In genomic region chr1:167210966-167211674, GRCh38 we compare ENCODE assay signal across 24 cellular contexts. TPM values are rescaled to one million over a fixed set of nuclear protein-coding genes. Genes with fewer than 3 reads are reported as not detected.
DNase-seq lines count a peak whose midpoint lies in the region; ATAC-seq and TF ChIP-seq lines count a peak whose summit lies in the region.
"Had no signal": no experiment of that assay in that cellular context is flagged by ENCODE, and none has a peak within 500 bp of the region (broad histone marks: within the 10 kb centered on the region; RNA-seq: fewer than 3 reads in every experiment).

No MANE protein-coding gene starts in this region.

- peaks cover 12% of the 10 kb centered on the region for H3K9me3 ChIP-seq in PC-3 (ENCODE audit: low read length)
- H3K9me3 ChIP-seq in transverse colon = peaks cover 7% of the 10 kb centered on the region in 2 donors
- H3K9me3 ChIP-seq: BE2C had no signal

- H3K9ac ChIP-seq in PC-3 (ENCODE audit: low read length) = peak overlapping the region; percentile 46

- POLR2A ChIA-PET in activated CD8-positive, alpha-beta T cell treated with anti-CD3 and anti-CD28 coated beads for 36 hours (lab: Charles Lee) = interaction anchor here (3.0 kb wide), 1 partner anchor 8 kb away, joined by 15 read pairs; the partner anchor contains the start of gene POU2F1
- POLR2A ChIA-PET in activated CD8-positive, alpha-beta T cell treated with anti-CD3 and anti-CD28 coated beads, Interleukin-2, amount 10 ng/mL, durations not matched to agents 7 days and 5 days (lab: Charles Lee) = interaction anchor here (3.1 kb wide), 1 partner anchor 9 kb away, joined by 14 read pairs; the partner anchor contains the start of gene POU2F1
- POLR2A ChIA-PET in PC-3 (lab: Charles Lee; ENCODE audit: unreplicated experiment) = interaction anchor here (0.6 to 1.0 kb wide), 3 partner anchors 9 to 147 kb away, joined by 3 to 9 read pairs (median 6); partner anchors contain the start of gene POU2F1

- intact Hi-C loops in activated CD8-positive, alpha-beta T cell treated with anti-CD3 and anti-CD28 coated beads for 36 hours (cut with micrococcal nuclease) = no loop called here
- intact Hi-C loops in PC-3 (cut with micrococcal nuclease) (no loop called here), transverse colon (cut with DNase I; ENCODE audit: low total_unique reads) (no loop called here)

- H2AFZ ChIP-seq in PC-3 (ENCODE audit: low read length) = peak overlapping the region; percentile 41

- peaks cover 14% of the 10 kb centered on the region for H3K4me1 Mint-ChIP-seq in activated CD8-positive, alpha-beta T cell treated with anti-CD3 and anti-CD28 coated beads for 36 hours (ENCODE audit: low read depth)
- H3K4me1 Mint-ChIP-seq in activated CD8-positive, alpha-beta T cell treated with anti-CD3 and anti-CD28 coated beads, Interleukin-2, amount 10 ng/mL, durations not matched to agents 7 days and 5 days (ENCODE audit: low read depth) = peaks cover 4% of the 10 kb centered on the region

- TF ChIP-seq POLR2A in transverse colon (IDR thresholded peaks at IDR 0.05) = no peak

- H3K27me3 Mint-ChIP-seq in activated CD8-positive, alpha-beta T cell treated with anti-CD3 and anti-CD28 coated beads for 36 hours = peaks cover 2% of the 10 kb centered on the region
- peaks cover 11% of the 10 kb centered on the region for H3K27me3 Mint-ChIP-seq in activated CD8-positive, alpha-beta T cell treated with anti-CD3 and anti-CD28 coated beads, Interleukin-2, amount 10 ng/mL, durations not matched to agents 7 days and 5 days (ENCODE audit: low read depth)
- H3K27me3 Mint-ChIP-seq: activated naive CD8-positive, alpha-beta T cell treated with anti-CD3 and anti-CD28 coated beads for 36 hours had no signal

- no peaks in the 10 kb centered on the region for H3F3A ChIP-seq in PC-3 (ENCODE audit: low read length, unreplicated experiment)

- no peaks in the 10 kb centered on the region for H3K79me2 ChIP-seq in PC-3 (ENCODE audit: low read length)

- peak; percentile 25 for ATAC-seq in activated CD8-positive, alpha-beta T cell treated with anti-CD3 and anti-CD28 coated beads for 36 hours
- ATAC-seq in activated CD8-positive, alpha-beta T cell treated with anti-CD3 and anti-CD28 coated beads, Interleukin-2, amount 10 ng/mL, durations not matched to agents 7 days and 5 days = no peak
- ATAC-seq in PC-3 (peak; percentile 91), HG02973 (IDR thresholded peaks at IDR 0.05; ENCODE audit: unreplicated experiment) (no peak)
- ATAC-seq: A549 had no signal

- no peak overlapping the region for H3K4me3 Mint-ChIP-seq in activated CD8-positive, alpha-beta T cell treated with anti-CD3 and anti-CD28 coated beads for 36 hours
- no peak overlapping the region for H3K4me3 Mint-ChIP-seq in activated CD8-positive, alpha-beta T cell treated with anti-CD3 and anti-CD28 coated beads, Interleukin-2, amount 10 ng/mL, durations not matched to agents 7 days and 5 days
- H3K4me3 Mint-ChIP-seq: activated naive CD8-positive, alpha-beta T cell treated with anti-CD3 and anti-CD28 coated beads for 36 hours; activated T-helper 1 cell treated with anti-CD3 and anti-CD28 coated beads, Interleukin-12 subunit alpha, Interleukin-12 subunit beta, Interleukin-2, Interleukin-4 antibody, amounts not matched to agents 30 ng/mL and 10 ng/mL and 1 ng/mL, durations not matched to agents 14 hours and 24 hours and 36 hours; T-helper 2 cell treated with Interferon-gamma antibody and Interleukin-4, amounts not matched to agents 5 μg/mL and 100 μg/mL, for 36 hours had no signal

- H3K9me2 ChIP-seq in PC-3 (replicated peaks; ENCODE audit: low read length) = no peaks in the 10 kb centered on the region

- H3K27ac Mint-ChIP-seq in activated CD8-positive, alpha-beta T cell treated with anti-CD3 and anti-CD28 coated beads for 36 hours = no peak overlapping the region
- H3K27ac Mint-ChIP-seq in activated CD8-positive, alpha-beta T cell treated with anti-CD3 and anti-CD28 coated beads, Interleukin-2, amount 10 ng/mL, durations not matched to agents 7 days and 5 days = no peak overlapping the region
- H3K27ac Mint-ChIP-seq: activated naive CD8-positive, alpha-beta T cell treated with anti-CD3 and anti-CD28 coated beads for 36 hours; activated T-helper 1 cell treated with anti-CD3 and anti-CD28 coated beads, Interleukin-12 subunit alpha, Interleukin-12 subunit beta, Interleukin-2, Interleukin-4 antibody, amounts not matched to agents 30 ng/mL and 10 ng/mL and 1 ng/mL, durations not matched to agents 14 hours and 24 hours and 36 hours; T-helper 2 cell treated with Interferon-gamma antibody and Interleukin-4, amounts not matched to agents 5 μg/mL and 100 μg/mL, for 36 hours had no signal

- H3K4me3 ChIP-seq in PC-3 (ENCODE audit: low read length) (no peak overlapping the region), transverse colon (no peak overlapping the region)
- H3K4me3 ChIP-seq: A549, lung had no signal

- H3K9me3 Mint-ChIP-seq in activated CD8-positive, alpha-beta T cell treated with anti-CD3 and anti-CD28 coated beads for 36 hours = peaks cover 20% of the 10 kb centered on the region
- H3K9me3 Mint-ChIP-seq in activated CD8-positive, alpha-beta T cell treated with anti-CD3 and anti-CD28 coated beads, Interleukin-2, amount 10 ng/mL, durations not matched to agents 7 days and 5 days (ENCODE audit: insufficient read depth) = peaks cover 14% of the 10 kb centered on the region

- 67% methylated on average over 12 to 15 of the region's 15 CpGs for WGBS in transverse colon (ENCODE audit: low coverage in 1 of 2), 2 donors

- no peak for TF ChIP-seq CTCF in activated CD8-positive, alpha-beta T cell treated with anti-CD3 and anti-CD28 coated beads for 36 hours (IDR thresholded peaks at IDR 0.05)
- TF ChIP-seq CTCF in PC-3 (conservative IDR thresholded peaks at IDR 0.05; ENCODE audit: low read depth, low read length) = no peak
- no peak for TF ChIP-seq CTCF in transverse colon (IDR thresholded peaks at IDR 0.05)

- no peaks in the 10 kb centered on the region for H4K20me1 ChIP-seq in PC-3 (ENCODE audit: low read length)

- H3K27ac ChIP-seq in PC-3 (ENCODE audit: low read length) (peak overlapping the region; percentile 87), transverse colon (peak overlapping the region; percentile 70 to 78 (median 78))
- H3K27ac ChIP-seq: A549, RWPE1 had no signal

- BruUV-seq in PC-3 (replicated peaks; lab: Mats Ljungman, UMichigan) = no TSS peak

- peaks cover 3% of the 10 kb centered on the region; the same call in 1 of the 2 replicates for H3K36me3 ChIP-seq in PC-3 (ENCODE audit: low read depth, low read length)
- no peaks in the 10 kb centered on the region for H3K36me3 ChIP-seq in transverse colon
- H3K36me3 ChIP-seq: BE2C had no signal

- peak overlapping the region; percentile 37 for H3K4me2 ChIP-seq in PC-3 (ENCODE audit: low read length)
- H3K4me2 ChIP-seq: A549 had no signal

- H3K4me1 ChIP-seq in PC-3 (ENCODE audit: insufficient read depth, low read length) = peaks cover 14% of the 10 kb centered on the region
- peaks cover 0 to 17% (median 8%) of the 10 kb centered on the region in 4 donors for H3K4me1 ChIP-seq in transverse colon
- H3K4me1 ChIP-seq: A549, BE2C, Caco-2 had no signal

- H3K27me3 ChIP-seq in PC-3 (ENCODE audit: low read length) = no peaks in the 10 kb centered on the region
- no peaks in the 10 kb centered on the region for H3K27me3 ChIP-seq in transverse colon
- H3K27me3 ChIP-seq: BE2C had no signal

- in situ Hi-C loops in transverse colon (cut with MboI; ENCODE audit: low pct_ligation_motif_present in 1 of 4, low pct_unique_long_range_greater_than_20kb in 1 of 4, low sequenced_read_pairs in 3 of 4) = loop anchor here in 1 of 4 donors (10.0 kb wide), 1 partner anchor 146 kb away; no protein-coding TSS in a partner anchor

- H3K36me3 Mint-ChIP-seq in activated CD8-positive, alpha-beta T cell treated with anti-CD3 and anti-CD28 coated beads for 36 hours (ENCODE audit: low read depth) = peaks cover 7% of the 10 kb centered on the region
- H3K36me3 Mint-ChIP-seq in activated CD8-positive, alpha-beta T cell treated with anti-CD3 and anti-CD28 coated beads, Interleukin-2, amount 10 ng/mL, durations not matched to agents 7 days and 5 days (ENCODE audit: low read depth) = peaks cover 4% of the 10 kb centered on the region

- CTCF ChIA-PET in activated CD8-positive, alpha-beta T cell treated with anti-CD3 and anti-CD28 coated beads for 36 hours (lab: Charles Lee) = interaction anchor here (2.1 kb wide), 1 partner anchor 9 kb away, joined by 11 read pairs; the partner anchor contains the start of gene POU2F1
- CTCF ChIA-PET in activated CD8-positive, alpha-beta T cell treated with anti-CD3 and anti-CD28 coated beads, Interleukin-2, amount 10 ng/mL, durations not matched to agents 7 days and 5 days (lab: Charles Lee) = interaction anchor here (0.8 to 2.5 kb wide), 4 partner anchors 9 to 198 kb away, joined by 3 to 22 read pairs (median 3); partner anchors contain the start of gene POU2F1
- CTCF ChIA-PET in PC-3 (lab: Charles Lee) = interaction anchor here (0.9 kb wide), 1 partner anchor 9 kb away, joined by 3 read pairs; the partner anchor contains the start of gene POU2F1

- TF ChIP-seq EP300 in transverse colon (IDR thresholded peaks at IDR 0.05; ENCODE audit: low read depth) = no peak

- peak; percentile 5 for DNase-seq in activated CD8-positive, alpha-beta T cell treated with anti-CD3 and anti-CD28 coated beads for 36 hours
- DNase-seq in activated CD8-positive, alpha-beta T cell treated with anti-CD3 and anti-CD28 coated beads, Interleukin-2, amount 10 ng/mL, durations not matched to agents 7 days and 5 days = no peak
- DNase-seq in PC-3 (peak; percentile 88), foreskin melanocyte (peak; percentile 99), transverse colon (peak; percentile 20), epidermal melanocyte (ENCODE audit: insufficient read length, low spot score) (no peak)
- DNase-seq in activated CD4-positive, CD25-positive, alpha-beta regulatory T cell treated with anti-CD3 and anti-CD28 coated beads, Interleukin-2, amount 50 U/mL, for 72 hours = no peak
- DNase-seq: activated naive CD8-positive, alpha-beta T cell treated with anti-CD3 and anti-CD28 coated beads for 36 hours; BE2C; Caco-2; cerebellar nuclear complex; erythroblast; hypothalamus; kidney; MM.1S; NCI-H1436; stimulated activated CD4-positive, alpha-beta T cell treated with anti-CD3 and anti-CD28 coated beads, Interleukin-4, amount 100 ng/mL, for 1 hour; stimulated activated naive CD4-positive, alpha-beta T cell treated with Interleukin-2 at 50 U/mL for 16 hours had no signal

RNA-seq across cellular contexts. Expression of gene POU2F1, which starts 9.6 kb away (rescaled TPM):
- 10 to 100 TPM; 23.6 to 24.2 TPM for total RNA-seq in activated CD8-positive, alpha-beta T cell treated with anti-CD3 and anti-CD28 coated beads for 36 hours
- 10 to 100 TPM; 22.7 to 23.3 TPM for total RNA-seq in activated CD8-positive, alpha-beta T cell treated with anti-CD3 and anti-CD28 coated beads, Interleukin-2, amount 10 ng/mL, durations not matched to agents 7 days and 5 days
- total RNA-seq in PC-3 (2014; rRNA removed) (8.7 and 17.9 TPM in 2 replicates), transverse colon (10 to 100 TPM in 3 of 4 donors, 1 to 10 TPM in 1; 6.6 to 31.8 (median 19.0) TPM)

Comparison
In these comparisons a context has a peak if more than half of its experiments do, and no peak if none do; other contexts are left out.
1. ATAC-seq: peak in activated CD8-positive, alpha-beta T cell treated with anti-CD3 and anti-CD28 coated beads for 36 hours (single experiment) and PC-3 (single experiment); none in activated CD8-positive, alpha-beta T cell treated with anti-CD3 and anti-CD28 coated beads, Interleukin-2, amount 10 ng/mL, durations not matched to agents 7 days and 5 days (single experiment) and HG02973 (single experiment).
2. DNase-seq: peak in activated CD8-positive, alpha-beta T cell treated with anti-CD3 and anti-CD28 coated beads for 36 hours (single experiment), PC-3 (single experiment), foreskin melanocyte (single experiment) and transverse colon (single experiment); none in activated CD8-positive, alpha-beta T cell treated with anti-CD3 and anti-CD28 coated beads, Interleukin-2, amount 10 ng/mL, durations not matched to agents 7 days and 5 days (single experiment), activated CD4-positive, CD25-positive, alpha-beta regulatory T cell treated with anti-CD3 and anti-CD28 coated beads, Interleukin-2, amount 50 U/mL, for 72 hours (single experiment) and epidermal melanocyte (single experiment).